In the genomic region with DNA sequence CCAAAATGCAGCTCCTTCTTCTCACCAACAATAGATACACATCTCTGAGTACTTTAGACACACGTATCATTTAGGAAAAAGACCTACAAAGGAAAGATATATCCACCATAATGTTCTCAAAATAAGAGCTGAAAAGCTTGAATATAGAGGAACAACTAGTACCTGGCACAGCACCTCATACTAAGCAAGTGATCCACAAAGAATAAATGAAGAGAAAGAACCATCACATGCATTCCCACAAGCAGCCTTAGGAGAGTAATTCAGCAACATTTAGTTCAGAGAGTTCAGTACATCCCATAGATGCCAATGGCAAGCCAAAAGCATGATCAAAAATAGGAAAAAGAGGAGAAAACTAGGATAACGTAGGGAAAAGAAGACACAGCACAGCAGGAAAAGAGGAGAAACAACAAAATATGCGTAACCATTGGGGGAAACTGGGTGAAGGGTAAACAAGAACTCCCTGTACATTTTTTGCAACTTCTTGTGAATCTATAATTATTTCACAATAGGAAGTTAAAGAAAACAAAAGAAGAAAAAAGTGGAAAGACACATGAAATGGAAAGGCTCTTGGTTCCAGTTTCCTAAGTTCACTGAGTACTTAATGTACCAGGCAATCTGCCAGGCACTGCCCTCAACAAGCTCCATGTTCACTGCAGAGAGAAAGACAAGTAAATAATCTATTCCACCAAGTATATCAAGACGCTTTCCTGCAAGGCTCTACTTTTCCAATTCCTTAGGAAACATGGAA, we compare ENCODE assay signal across 15 cellular contexts. TPM values are rescaled to one million over a fixed set of nuclear protein-coding genes. Genes with fewer than 3 reads are reported as not detected.
DNase-seq lines count a peak whose midpoint lies in the region; ATAC-seq, FAIRE-seq and TF ChIP-seq lines count a peak whose summit lies in the region.
"Had no signal": no experiment of that assay in that cellular context is flagged by ENCODE, and none has a peak within 500 bp of the region (broad histone marks: within the 10 kb centered on the region; RNA-seq: fewer than 3 reads in every experiment).

No MANE protein-coding gene starts in this region.

- H3K27me3 ChIP-seq in hepatocyte, result no peaks in the 10 kb centered on the region
- no peaks in the 10 kb centered on the region for H3K27me3 ChIP-seq in small intestine (ENCODE audit: control insufficient read depth in 2 of 2, insufficient read depth in 2 of 2, low read length in 2 of 2)

- H3K9me3 Mint-ChIP-seq in central memory CD8-positive, alpha-beta T cell, result no peaks in the 10 kb centered on the region
- H3K9me3 Mint-ChIP-seq in T-helper 2 cell treated with Interferon-gamma antibody and Interleukin-4, amounts not matched to agents 5 μg/mL and 100 μg/mL, for 36 hours, result no peaks in the 10 kb centered on the region

- peak overlapping the region; percentile 62 for H3K4me2 ChIP-seq in hepatocyte

- peak overlapping the region; percentile 27 for H3K4me3 ChIP-seq in LNCaP clone FGC (ENCODE audit: low read depth, low read length)
- H3K4me3 ChIP-seq in hepatocyte, result no peak overlapping the region
- H3K4me3 ChIP-seq in small intestine (ENCODE audit: low read depth in 1 of 2, low read length in 2 of 2), result no peak overlapping the region

- H3K27me3 Mint-ChIP-seq in central memory CD8-positive, alpha-beta T cell, result no peaks in the 10 kb centered on the region
- no peaks in the 10 kb centered on the region for H3K27me3 Mint-ChIP-seq in T-helper 2 cell treated with Interferon-gamma antibody and Interleukin-4, amounts not matched to agents 5 μg/mL and 100 μg/mL, for 36 hours (ENCODE audit: low read depth)

- no peaks in the 10 kb centered on the region for H4K20me1 ChIP-seq in hepatocyte (ENCODE audit: insufficient read depth, poor library complexity, severe bottlenecking)

- peaks cover 91% of the 10 kb centered on the region for H3K79me2 ChIP-seq in hepatocyte

- H3K27ac ChIP-seq in hepatocyte (peak overlapping the region; percentile 35), small intestine (ENCODE audit: low read depth in 1 of 2, low read length in 1 of 2) (no peak overlapping the region)
- H3K27ac ChIP-seq: HL-60 had no signal

- peaks cover 11% of the 10 kb centered on the region for H3K36me3 Mint-ChIP-seq in central memory CD8-positive, alpha-beta T cell (ENCODE audit: insufficient read depth)
- peaks cover 5% of the 10 kb centered on the region for H3K36me3 Mint-ChIP-seq in T-helper 2 cell treated with Interferon-gamma antibody and Interleukin-4, amounts not matched to agents 5 μg/mL and 100 μg/mL, for 36 hours (ENCODE audit: low read depth)

- H3K4me1 ChIP-seq in hepatocyte (ENCODE audit: insufficient read depth), result no peaks in the 10 kb centered on the region
- no peaks in the 10 kb centered on the region for H3K4me1 ChIP-seq in small intestine (ENCODE audit: control insufficient read depth in 2 of 2, insufficient read depth in 1 of 2, low read depth in 1 of 2, low read length in 1 of 2)

- no peaks in the 10 kb centered on the region for H3K9me2 ChIP-seq in hepatocyte (replicated peaks; ENCODE audit: insufficient read depth)

- no peaks in the 10 kb centered on the region for H3K36me3 ChIP-seq in hepatocyte (replicated peaks; ENCODE audit: insufficient read depth, low read depth)
- no peaks in the 10 kb centered on the region for H3K36me3 ChIP-seq in small intestine (ENCODE audit: control insufficient read depth in 2 of 2, insufficient read depth in 2 of 2, low read length in 2 of 2)

- H3K9me3 ChIP-seq in hepatocyte (ENCODE audit: low read depth) (no peaks in the 10 kb centered on the region), small intestine (ENCODE audit: control insufficient read depth, low read depth) (no peaks in the 10 kb centered on the region)

- H3K27ac Mint-ChIP-seq in central memory CD8-positive, alpha-beta T cell (ENCODE audit: low read depth), result peak overlapping the region; percentile 4
- H3K27ac Mint-ChIP-seq in T-helper 2 cell treated with Interferon-gamma antibody and Interleukin-4, amounts not matched to agents 5 μg/mL and 100 μg/mL, for 36 hours, result no peak overlapping the region

- no peak for FAIRE-seq in small intestine (lab: Jason Lieb, UNC)
- FAIRE-seq: D721Med, GM12892 had no signal

- no peak overlapping the region for H2AFZ ChIP-seq in hepatocyte

- no peak for ATAC-seq in central memory CD8-positive, alpha-beta T cell (replicated peaks; ENCODE audit: extremely low read depth, poor library complexity, severe bottlenecking)
- ATAC-seq: stimulated activated naive CD8-positive, alpha-beta T cell treated with anti-CD3 and anti-CD28 coated beads, Interleukin-15, Interleukin-2, amounts not matched to agents 100 U/mL and 50 U/mL, for 24 hours had no signal

- no peak for TF ChIP-seq CTCF in LNCaP clone FGC (IDR thresholded peaks at IDR 0.05; ENCODE audit: control insufficient read depth, extremely low read depth, insufficient read depth)
- no peak for TF ChIP-seq CTCF in hepatocyte (IDR thresholded peaks at IDR 0.05; ENCODE audit: poor library complexity)

- 94% methylated on average over 4 of the region's 4 CpGs for WGBS in hepatocyte (ENCODE audit: low lambda C conversion rate, missing lambda C conversion rate)
- 87 to 92% (median 91%) methylated on average over 4 of the region's 4 CpGs for WGBS in small intestine, 3 donors

- peaks cover 19% of the 10 kb centered on the region for H3K4me1 Mint-ChIP-seq in central memory CD8-positive, alpha-beta T cell
- H3K4me1 Mint-ChIP-seq in T-helper 2 cell treated with Interferon-gamma antibody and Interleukin-4, amounts not matched to agents 5 μg/mL and 100 μg/mL, for 36 hours (ENCODE audit: low read depth), result no peaks in the 10 kb centered on the region

- no peak overlapping the region for H3K4me3 Mint-ChIP-seq in central memory CD8-positive, alpha-beta T cell
- H3K4me3 Mint-ChIP-seq in T-helper 2 cell treated with Interferon-gamma antibody and Interleukin-4, amounts not matched to agents 5 μg/mL and 100 μg/mL, for 36 hours, result no peak overlapping the region

- DNase-seq in LNCaP clone FGC (ENCODE audit: low read depth), result peak; percentile 86
- DNase-seq in central memory CD8-positive, alpha-beta T cell (ENCODE audit: low spot score in 2 of 2), result no peak
- DNase-seq in hepatocyte (ENCODE audit: low spot score), result peak; percentile 37
- DNase-seq in small intestine, result peak; percentile 9
- no peak for DNase-seq in activated CD4-positive, alpha-beta T cell treated with anti-CD3 and anti-CD28 coated beads, Interleukin-2, amount 50 U/mL, for 48 hours
- no peak for DNase-seq in T-helper 2 cell treated with Interferon-gamma antibody and Interleukin-4, amounts not matched to agents 5 μg/mL and 100 μg/mL, for 36 hours (ENCODE audit: low spot score)
- DNase-seq in NCI-H2107 (lab: John Stamatoyannopoulos, UW), result no peak
- DNase-seq in NCI-H82 (lab: John Stamatoyannopoulos, UW), result no peak
- DNase-seq: central memory CD4-positive, alpha-beta T cell; hippocampal formation; NCI-H1417; stimulated activated naive CD8-positive, alpha-beta T cell treated with anti-CD3 and anti-CD28 coated beads, Interleukin-15, Interleukin-2, amounts not matched to agents 100 U/mL and 50 U/mL, for 24 hours had no signal

RNA-seq across cellular contexts. Expression of gene CLASP1, which starts 22.3 kb away (rescaled TPM):
- 45.9 and 68.0 TPM in 2 replicates for total RNA-seq in hepatocyte
- polyA plus RNA-seq in hepatocyte (18.9 and 20.1 TPM in 2 replicates), small intestine (10 to 100 TPM in 1 of 3 donors, 1 to 10 TPM in 2; 3.5 to 10.9 (median 6.3) TPM)

Comparison
In these comparisons a context has a peak if more than half of its experiments do, and no peak if none do; other contexts are left out.
1. DNase-seq: peak in LNCaP clone FGC (single experiment), hepatocyte (single experiment) and small intestine (single experiment); none in central memory CD8-positive, alpha-beta T cell (0 of 2), activated CD4-positive, alpha-beta T cell treated with anti-CD3 and anti-CD28 coated beads, Interleukin-2, amount 50 U/mL, for 48 hours (0 of 2), T-helper 2 cell treated with Interferon-gamma antibody and Interleukin-4, amounts not matched to agents 5 μg/mL and 100 μg/mL, for 36 hours (single experiment), NCI-H2107 (single experiment) and NCI-H82 (single experiment).